In genomic region chr4:9505341-9505740, GRCh38 we compare ENCODE assay signal across 1 cellular context.
DNase-seq lines count a peak whose midpoint lies in the region; TF ChIP-seq lines count a peak whose summit lies in the region.
"Not testable (repeated sequence)": the region's sequence is repeated elsewhere in the genome, so short reads cannot be mapped to it uniquely, and the experiment has no call there.

No MANE protein-coding gene starts in this region.

- H3K9me3 Mint-ChIP-seq in osteocyte (ENCODE audit: unreplicated experiment) = not testable (repeated sequence)

- not testable (repeated sequence) for H3K27ac Mint-ChIP-seq in osteocyte (ENCODE audit: unreplicated experiment)

- not testable (repeated sequence) for H3K4me3 Mint-ChIP-seq in osteocyte (ENCODE audit: unreplicated experiment)

- H3K36me3 Mint-ChIP-seq in osteocyte (ENCODE audit: unreplicated experiment) = not testable (repeated sequence)

- not testable (repeated sequence) for TF ChIP-seq CTCF in osteocyte (IDR thresholded peaks at IDR 0.05)

- DNase-seq in osteocyte (ENCODE audit: extremely low spot score, unreplicated experiment) = peak; percentile 73

- H3K4me1 Mint-ChIP-seq in osteocyte (ENCODE audit: unreplicated experiment) = not testable (repeated sequence)

- not testable (repeated sequence) for H3K27me3 Mint-ChIP-seq in osteocyte (ENCODE audit: unreplicated experiment)
